In genomic region chr20:58717278-58718091, GRCh38 we compare ENCODE assay signal across 12 cellular contexts. TPM values are rescaled to one million over a fixed set of nuclear protein-coding genes. Genes with fewer than 3 reads are reported as not detected.
A peak's percentile ranks its signal among the peaks of the same experiment; 100 is the strongest.
DNase-seq lines count a peak whose midpoint lies in the region; ATAC-seq, FAIRE-seq and TF ChIP-seq lines count a peak whose summit lies in the region.
"Had no signal": no experiment of that assay in that cellular context is flagged by ENCODE, and none has a peak within 500 bp of the region (broad histone marks: within the 10 kb centered on the region; RNA-seq: fewer than 3 reads in every experiment).

No MANE protein-coding gene starts in this region.

- H3K27ac ChIP-seq in esophagus muscularis mucosa (replicated peaks in 1 of 4) (no peak overlapping the region), lower lobe of right lung (no peak overlapping the region)

- no peaks in the 10 kb centered on the region for H3K36me3 Mint-ChIP-seq in neural crest cell (ENCODE audit: low read depth)

- ATAC-seq in lower lobe of right lung, result no peak
- ATAC-seq: PC-3 had no signal

- H3K4me3 ChIP-seq in esophagus muscularis mucosa (no peak overlapping the region), lower lobe of right lung (no peak overlapping the region)
- H3K4me3 ChIP-seq: tibial nerve had no signal

- peaks cover 0 to 37% (median 16%) of the 10 kb centered on the region in 4 donors for H3K36me3 ChIP-seq in esophagus muscularis mucosa
- H3K36me3 ChIP-seq in lower lobe of right lung, result peaks cover 17% of the 10 kb centered on the region

- H3K4me3 Mint-ChIP-seq in neural crest cell, result no peak overlapping the region
- H3K4me3 Mint-ChIP-seq: nephron progenitor cell had no signal

- peaks cover 27% of the 10 kb centered on the region for H3K27me3 Mint-ChIP-seq in neural crest cell (ENCODE audit: low read depth)

- H3K9me3 ChIP-seq in esophagus muscularis mucosa, result no peaks in the 10 kb centered on the region
- no peaks in the 10 kb centered on the region for H3K9me3 ChIP-seq in lower lobe of right lung
- H3K9me3 ChIP-seq: tibial nerve had no signal

- WGBS in esophagus muscularis mucosa, result 80% methylated on average over 20 of the region's 23 CpGs

- peak; percentile 57 for FAIRE-seq in HTR-8/SVneo (lab: Jason Lieb, UNC)

- no peak for TF ChIP-seq EP300 in esophagus muscularis mucosa (IDR thresholded peaks at IDR 0.05)

- H3K27ac Mint-ChIP-seq in neural crest cell (ENCODE audit: unreplicated experiment), result peak overlapping the region; percentile 86
- H3K27ac Mint-ChIP-seq: nephron progenitor cell had no signal

- no peak for TF ChIP-seq POLR2A in esophagus muscularis mucosa (IDR thresholded peaks at IDR 0.05; ENCODE audit: low read depth)

- TF ChIP-seq CTCF in esophagus muscularis mucosa (IDR thresholded peaks at IDR 0.05), result no peak
- no peak for TF ChIP-seq CTCF in neural crest cell (conservative IDR thresholded peaks at IDR 0.05)
- TF ChIP-seq CTCF in lower lobe of right lung (IDR thresholded peaks at IDR 0.05), result no peak

- peaks cover 38% of the 10 kb centered on the region for H3K4me1 Mint-ChIP-seq in neural crest cell

- H3K9me3 Mint-ChIP-seq in neural crest cell, result no peaks in the 10 kb centered on the region
- H3K9me3 Mint-ChIP-seq: nephron progenitor cell had no signal

- peaks cover 0 to 34% (median 6%) of the 10 kb centered on the region in 4 donors for H3K27me3 ChIP-seq in esophagus muscularis mucosa
- H3K27me3 ChIP-seq in lower lobe of right lung (ENCODE audit: low read depth), result peaks cover 6% of the 10 kb centered on the region

- intact Hi-C loops in esophagus muscularis mucosa (cut with DNase I) (no loop called here), lower lobe of right lung (cut with DNase I) (no loop called here)

- peaks cover 0 to 7% (median 3%) of the 10 kb centered on the region in 4 donors for H3K4me1 ChIP-seq in esophagus muscularis mucosa
- H3K4me1 ChIP-seq in lower lobe of right lung, result no peaks in the 10 kb centered on the region

- DNase-seq in ELR (ENCODE audit: low read depth) (peak; percentile 26), HTR-8/SVneo (ENCODE audit: insufficient read length, low spot score) (no peak), esophagus muscularis mucosa (ENCODE audit: extremely low spot score) (peak; percentile 78), neural crest cell (ENCODE audit: low read depth, low spot score) (no peak), NCI-H1105 treated with DMSO at 0.1 percent for 48 hours (lab: John Stamatoyannopoulos, UW) (no peak), iPS-NIHi11 (ENCODE audit: low spot score) (no peak), lower lobe of right lung (no peak), 8988T (no peak)
- DNase-seq: PC-3; stimulated activated CD4-positive, alpha-beta T cell treated with anti-CD3 and anti-CD28 coated beads, Interleukin-12 subunit alpha, Interleukin-12 subunit beta, amount 100 ng/mL, for 4 hours had no signal

RNA-seq across cellular contexts. Expression of gene NPEPL1, which starts 24.9 kb away (rescaled TPM):
- total RNA-seq in esophagus muscularis mucosa (10 to 100 TPM; 29.0 to 59.0 (median 50.5) TPM), neural crest cell (32.0 and 34.0 TPM in 2 replicates), lower lobe of right lung (40.6 TPM)

Comparison
In these comparisons a context has a peak if more than half of its experiments do, and no peak if none do; other contexts are left out.
1. DNase-seq: peak in ELR (single experiment) and esophagus muscularis mucosa (single experiment); none in HTR-8/SVneo (single experiment), neural crest cell (single experiment), NCI-H1105 treated with DMSO at 0.1 percent for 48 hours (single experiment), iPS-NIHi11 (single experiment), lower lobe of right lung (single experiment) and 8988T (single experiment).